Comparison of ENCODE assay signal across 8 cellular contexts in genomic region chr13:50078512-50079277, GRCh38.
A peak's percentile ranks its signal among the peaks of the same experiment; 100 is the strongest.
DNase-seq lines count a peak whose midpoint lies in the region; ATAC-seq and TF ChIP-seq lines count a peak whose summit lies in the region.

No MANE protein-coding gene starts in this region.

- H3K27ac Mint-ChIP-seq in activated CD8-positive, alpha-beta memory T cell treated with anti-CD3 and anti-CD28 coated beads, Interleukin-2, amount 10 ng/mL, durations not matched to agents 7 days and 5 days, result no peak overlapping the region

- no peak for TF ChIP-seq POLR2A in testis (IDR thresholded peaks at IDR 0.05)

- no peak for DNase-seq in activated CD8-positive, alpha-beta memory T cell treated with anti-CD3 and anti-CD28 coated beads, Interleukin-2, amount 10 ng/mL, durations not matched to agents 7 days and 5 days
- no peak for DNase-seq in activated CD8-positive, alpha-beta memory T cell treated with anti-CD3 and anti-CD28 coated beads for 24 hours
- no peak for DNase-seq in fibroblast of villous mesenchyme (ENCODE audit: low read depth)
- no peak for DNase-seq in testis
- no peak for DNase-seq in mucosa of gallbladder (ENCODE audit: low spot score)
- DNase-seq in GF-D8 (lab: John Stamatoyannopoulos, UW), result no peak

- no peak for ATAC-seq in activated CD8-positive, alpha-beta memory T cell treated with anti-CD3 and anti-CD28 coated beads, Interleukin-2, amount 10 ng/mL, durations not matched to agents 7 days and 5 days
- ATAC-seq in GM21381 (IDR thresholded peaks at IDR 0.05; ENCODE audit: unreplicated experiment), result no peak

- peak overlapping the region; percentile 90 for H3K4me3 ChIP-seq in fibroblast of villous mesenchyme (ENCODE audit: low read depth, low read length)
- peak overlapping the region in 1 of 2 donors; percentile 82 for H3K4me3 ChIP-seq in testis

- H3K9me3 Mint-ChIP-seq in activated CD8-positive, alpha-beta memory T cell treated with anti-CD3 and anti-CD28 coated beads, Interleukin-2, amount 10 ng/mL, durations not matched to agents 7 days and 5 days (ENCODE audit: low read depth), result no peaks in the 10 kb centered on the region

- TF ChIP-seq CTCF in VCaP (conservative IDR thresholded peaks at IDR 0.05) (no peak), fibroblast of villous mesenchyme (IDR thresholded peaks at IDR 0.05; ENCODE audit: insufficient read depth, low read depth, low read length) (no peak), testis (IDR thresholded peaks at IDR 0.05) (no peak)

- H3K4me1 Mint-ChIP-seq in activated CD8-positive, alpha-beta memory T cell treated with anti-CD3 and anti-CD28 coated beads, Interleukin-2, amount 10 ng/mL, durations not matched to agents 7 days and 5 days, result peaks cover 36% of the 10 kb centered on the region

- no peaks in the 10 kb centered on the region for H3K27me3 ChIP-seq in testis

- CTCF ChIA-PET in activated CD8-positive, alpha-beta memory T cell treated with anti-CD3 and anti-CD28 coated beads, Interleukin-2, amount 10 ng/mL, durations not matched to agents 7 days and 5 days (lab: Charles Lee), result interaction anchor here (0.5 to 3.2 kb wide), 5 partner anchors 12 to 152 kb away, joined by 3 to 19 read pairs (median 4); partner anchors contain the start of gene TRIM13

- intact Hi-C loops in testis (cut with DNase I; ENCODE audit: low total_unique reads), result no loop called here

- peak overlapping the region; percentile 90 for H3K4me3 Mint-ChIP-seq in activated CD8-positive, alpha-beta memory T cell treated with anti-CD3 and anti-CD28 coated beads, Interleukin-2, amount 10 ng/mL, durations not matched to agents 7 days and 5 days

- H3K27me3 Mint-ChIP-seq in activated CD8-positive, alpha-beta memory T cell treated with anti-CD3 and anti-CD28 coated beads, Interleukin-2, amount 10 ng/mL, durations not matched to agents 7 days and 5 days, result no peaks in the 10 kb centered on the region

- WGBS in testis, 2 donors, result 47 to 48% methylated on average over 3 of the region's 3 CpGs

- no peaks in the 10 kb centered on the region for H3K9me3 ChIP-seq in testis

- H3K36me3 ChIP-seq in testis (ENCODE audit: low read depth, missing control alignments), result no peaks in the 10 kb centered on the region

- H3K4me1 ChIP-seq in testis, result peaks cover 8% of the 10 kb centered on the region

- H3K36me3 Mint-ChIP-seq in activated CD8-positive, alpha-beta memory T cell treated with anti-CD3 and anti-CD28 coated beads, Interleukin-2, amount 10 ng/mL, durations not matched to agents 7 days and 5 days, result peaks cover 49% of the 10 kb centered on the region

- H3K27ac ChIP-seq in VCaP, result peak overlapping the region; percentile 96
- H3K27ac ChIP-seq in testis, result peak overlapping the region; percentile 87 to 92
